1 cellular context compared by ENCODE assay signal in the genomic region with DNA sequence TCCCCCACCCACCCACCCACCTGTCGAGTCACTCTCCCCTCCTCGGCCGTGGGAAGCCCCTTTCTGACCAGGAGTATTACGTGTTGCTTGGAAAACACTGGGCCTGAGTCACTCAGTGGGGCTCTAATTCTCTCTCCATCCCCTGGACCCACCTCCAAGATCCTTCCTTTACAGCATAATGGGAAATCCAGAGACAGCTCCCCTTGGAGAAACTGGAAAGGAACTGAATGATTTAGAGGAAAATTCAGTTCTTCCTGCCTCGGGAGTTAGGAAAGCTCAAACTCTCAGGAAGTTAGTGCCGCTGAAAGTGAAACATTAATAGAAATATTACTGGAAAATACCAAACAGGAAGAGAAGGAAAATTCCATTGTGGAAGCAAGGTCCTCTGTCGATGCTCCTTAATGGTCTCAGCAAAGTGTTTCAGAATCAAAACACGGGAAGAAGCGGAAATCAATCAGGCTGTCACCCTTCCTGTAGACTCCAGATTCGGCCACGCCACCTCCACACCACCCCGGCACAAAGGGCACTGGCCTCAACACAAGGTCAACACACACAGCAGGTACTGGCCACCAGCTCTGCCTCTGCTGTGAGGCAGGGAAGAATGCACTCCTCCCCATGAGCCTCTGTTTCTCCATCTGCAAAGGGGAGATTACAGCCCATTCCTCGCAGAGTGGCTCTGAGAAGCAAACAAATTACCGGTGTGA.
TF ChIP-seq lines count a peak whose summit lies in the region.

No MANE protein-coding gene starts in this region.

TF ChIP-seq in HepG2, 621 proteins besides CTCF, POLR2A, EP300 and RAD21 (continued from another document and continues in another):
- TF ChIP-seq, protein P1, sequence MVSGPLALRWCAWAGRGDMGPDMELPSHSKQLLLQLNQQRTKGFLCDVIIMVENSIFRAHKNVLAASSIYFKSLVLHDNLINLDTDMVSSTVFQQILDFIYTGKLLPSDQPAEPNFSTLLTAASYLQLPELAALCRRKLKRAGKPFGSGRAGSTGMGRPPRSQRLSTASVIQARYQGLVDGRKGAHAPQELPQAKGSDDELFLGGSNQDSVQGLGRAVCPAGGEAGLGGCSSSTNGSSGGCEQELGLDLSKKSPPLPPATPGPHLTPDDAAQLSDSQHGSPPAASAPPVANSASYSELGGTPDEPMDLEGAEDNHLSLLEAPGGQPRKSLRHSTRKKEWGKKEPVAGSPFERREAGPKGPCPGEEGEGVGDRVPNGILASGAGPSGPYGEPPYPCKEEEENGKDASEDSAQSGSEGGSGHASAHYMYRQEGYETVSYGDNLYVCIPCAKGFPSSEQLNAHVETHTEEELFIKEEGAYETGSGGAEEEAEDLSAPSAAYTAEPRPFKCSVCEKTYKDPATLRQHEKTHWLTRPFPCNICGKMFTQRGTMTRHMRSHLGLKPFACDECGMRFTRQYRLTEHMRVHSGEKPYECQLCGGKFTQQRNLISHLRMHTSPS (CRISPR knock-in tag; IDR thresholded peaks at IDR 0.05; ENCODE audit: low read depth), result peak; percentile 60
- TF ChIP-seq MIXL1 (CRISPR knock-in tag; IDR thresholded peaks at IDR 0.05) (peak; percentile 69; the same call in 1 of the 2 replicates), HDAC1 (CRISPR knock-in tag; IDR thresholded peaks at IDR 0.05) (peak; percentile 91), THYN1 (CRISPR knock-in tag; IDR thresholded peaks at IDR 0.05; ENCODE audit: borderline replicate concordance, low read depth) (no peak), ZNF30 (CRISPR knock-in tag; IDR thresholded peaks at IDR 0.05) (no peak), HDAC2 (CRISPR knock-in tag; IDR thresholded peaks at IDR 0.05) (peak; percentile 88), ZNF367 (CRISPR knock-in tag; IDR thresholded peaks at IDR 0.05; ENCODE audit: borderline replicate concordance) (no peak), MBNL3 (CRISPR knock-in tag; conservative IDR thresholded peaks at IDR 0.05) (no peak), NFE2L2 (IDR thresholded peaks at IDR 0.05; ENCODE audit: low read length) (no peak), PITX1 (CRISPR knock-in tag; IDR thresholded peaks at IDR 0.05) (peak; percentile 81), MIER2 (CRISPR knock-in tag; IDR thresholded peaks at IDR 0.05) (0 out of 2 replicates have a peak, but pooled peaks have one; percentile 29), SP140L (CRISPR knock-in tag; IDR thresholded peaks at IDR 0.05; ENCODE audit: borderline replicate concordance) (no peak), MYNN (CRISPR knock-in tag; IDR thresholded peaks at IDR 0.05; ENCODE audit: low read depth) (0 out of 2 replicates have a peak, but pooled peaks have one; percentile 29), TCF12 (IDR thresholded peaks at IDR 0.05) (no peak), TCF12 (CRISPR knock-in tag; IDR thresholded peaks at IDR 0.05) (0 out of 2 replicates have a peak, but pooled peaks have one; percentile 41), ZNF678 (CRISPR knock-in tag; IDR thresholded peaks at IDR 0.05) (no peak), PAF1 (CRISPR knock-in tag; IDR thresholded peaks at IDR 0.05) (no peak), JUN (CRISPR knock-in tag; IDR thresholded peaks at IDR 0.05) (0 out of 2 replicates have a peak, but pooled peaks have one; percentile 56), ZNF350 (CRISPR knock-in tag; IDR thresholded peaks at IDR 0.05; ENCODE audit: borderline replicate concordance, low read depth) (peak; percentile 60; the same call in 1 of the 2 replicates), FOXP1 (IDR thresholded peaks at IDR 0.05) (no peak), FOXP1 (CRISPR knock-in tag; IDR thresholded peaks at IDR 0.05) (peak; percentile 79), FOXO1 (CRISPR knock-in tag; IDR thresholded peaks at IDR 0.05) (peak; percentile 92), FOXM1 (CRISPR knock-in tag; IDR thresholded peaks at IDR 0.05) (no peak), RBM22 (optimal IDR thresholded peaks at IDR 0.05; ENCODE audit: low read length) (no peak), XBP1 (CRISPR knock-in tag; IDR thresholded peaks at IDR 0.05) (no peak), HOXA3 (CRISPR knock-in tag; IDR thresholded peaks at IDR 0.05) (peak; percentile 81; the same call in 1 of the 2 replicates), ZNF530 (CRISPR knock-in tag; IDR thresholded peaks at IDR 0.05; ENCODE audit: low read depth) (no peak), POLR2AphosphoS2 (IDR thresholded peaks at IDR 0.05; ENCODE audit: low read depth, low read length) (no peak), NCOR1 (IDR thresholded peaks at IDR 0.05; ENCODE audit: borderline replicate concordance, low read length) (peak; percentile 57), U2AF2 (IDR thresholded peaks at IDR 0.05; ENCODE audit: low read depth, low read length) (no peak), ATF7-NPFF (CRISPR knock-in tag; IDR thresholded peaks at IDR 0.05; ENCODE audit: low read depth) (no peak), ZNF282 (IDR thresholded peaks at IDR 0.05; ENCODE audit: partially characterized antibody) (no peak), TBX3 (IDR thresholded peaks at IDR 0.05; ENCODE audit: borderline replicate concordance) (no peak), ZNF7 (CRISPR knock-in tag; IDR thresholded peaks at IDR 0.05) (no peak), NR2F1 (CRISPR knock-in tag; IDR thresholded peaks at IDR 0.05) (peak; percentile 79 to 88), ZNF335 (CRISPR knock-in tag; IDR thresholded peaks at IDR 0.05) (0 out of 2 replicates have a peak, but pooled peaks have one; percentile 65), TARDBP (CRISPR knock-in tag; IDR thresholded peaks at IDR 0.05) (no peak; the same call in 1 of the 2 replicates), PPARG (CRISPR knock-in tag; conservative IDR thresholded peaks at IDR 0.05) (peak; percentile 71; the same call in 1 of the 2 replicates), ZNF772 (CRISPR knock-in tag; IDR thresholded peaks at IDR 0.05) (0 out of 2 replicates have a peak, but pooled peaks have one; percentile 41), ZNF720 (CRISPR knock-in tag; IDR thresholded peaks at IDR 0.05) (no peak), HOXA7 (CRISPR knock-in tag; IDR thresholded peaks at IDR 0.05) (no peak)
- TF ChIP-seq, protein P2, sequence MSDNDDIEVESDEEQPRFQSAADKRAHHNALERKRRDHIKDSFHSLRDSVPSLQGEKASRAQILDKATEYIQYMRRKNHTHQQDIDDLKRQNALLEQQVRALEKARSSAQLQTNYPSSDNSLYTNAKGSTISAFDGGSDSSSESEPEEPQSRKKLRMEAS (IDR thresholded peaks at IDR 0.05), result peak; percentile 84
- TF ChIP-seq, protein P3, sequence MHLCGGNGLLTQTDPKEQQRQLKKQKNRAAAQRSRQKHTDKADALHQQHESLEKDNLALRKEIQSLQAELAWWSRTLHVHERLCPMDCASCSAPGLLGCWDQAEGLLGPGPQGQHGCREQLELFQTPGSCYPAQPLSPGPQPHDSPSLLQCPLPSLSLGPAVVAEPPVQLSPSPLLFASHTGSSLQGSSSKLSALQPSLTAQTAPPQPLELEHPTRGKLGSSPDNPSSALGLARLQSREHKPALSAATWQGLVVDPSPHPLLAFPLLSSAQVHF (CRISPR knock-in tag; IDR thresholded peaks at IDR 0.05), result no peak
- TF ChIP-seq, protein P4, sequence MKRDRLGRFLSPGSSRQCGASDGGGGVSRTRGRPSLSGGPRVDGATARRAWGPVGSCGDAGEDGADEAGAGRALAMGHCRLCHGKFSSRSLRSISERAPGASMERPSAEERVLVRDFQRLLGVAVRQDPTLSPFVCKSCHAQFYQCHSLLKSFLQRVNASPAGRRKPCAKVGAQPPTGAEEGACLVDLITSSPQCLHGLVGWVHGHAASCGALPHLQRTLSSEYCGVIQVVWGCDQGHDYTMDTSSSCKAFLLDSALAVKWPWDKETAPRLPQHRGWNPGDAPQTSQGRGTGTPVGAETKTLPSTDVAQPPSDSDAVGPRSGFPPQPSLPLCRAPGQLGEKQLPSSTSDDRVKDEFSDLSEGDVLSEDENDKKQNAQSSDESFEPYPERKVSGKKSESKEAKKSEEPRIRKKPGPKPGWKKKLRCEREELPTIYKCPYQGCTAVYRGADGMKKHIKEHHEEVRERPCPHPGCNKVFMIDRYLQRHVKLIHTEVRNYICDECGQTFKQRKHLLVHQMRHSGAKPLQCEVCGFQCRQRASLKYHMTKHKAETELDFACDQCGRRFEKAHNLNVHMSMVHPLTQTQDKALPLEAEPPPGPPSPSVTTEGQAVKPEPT (CRISPR knock-in tag; IDR thresholded peaks at IDR 0.05; ENCODE audit: low read depth), result no peak
- TF ChIP-seq, protein P5, sequence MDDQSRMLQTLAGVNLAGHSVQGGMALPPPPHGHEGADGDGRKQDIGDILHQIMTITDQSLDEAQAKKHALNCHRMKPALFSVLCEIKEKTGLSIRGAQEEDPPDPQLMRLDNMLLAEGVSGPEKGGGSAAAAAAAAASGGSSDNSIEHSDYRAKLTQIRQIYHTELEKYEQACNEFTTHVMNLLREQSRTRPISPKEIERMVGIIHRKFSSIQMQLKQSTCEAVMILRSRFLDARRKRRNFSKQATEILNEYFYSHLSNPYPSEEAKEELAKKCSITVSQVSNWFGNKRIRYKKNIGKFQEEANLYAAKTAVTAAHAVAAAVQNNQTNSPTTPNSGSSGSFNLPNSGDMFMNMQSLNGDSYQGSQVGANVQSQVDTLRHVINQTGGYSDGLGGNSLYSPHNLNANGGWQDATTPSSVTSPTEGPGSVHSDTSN (CRISPR knock-in tag; IDR thresholded peaks at IDR 0.05; ENCODE audit: borderline replicate concordance), result no peak
- TF ChIP-seq, protein P6, sequence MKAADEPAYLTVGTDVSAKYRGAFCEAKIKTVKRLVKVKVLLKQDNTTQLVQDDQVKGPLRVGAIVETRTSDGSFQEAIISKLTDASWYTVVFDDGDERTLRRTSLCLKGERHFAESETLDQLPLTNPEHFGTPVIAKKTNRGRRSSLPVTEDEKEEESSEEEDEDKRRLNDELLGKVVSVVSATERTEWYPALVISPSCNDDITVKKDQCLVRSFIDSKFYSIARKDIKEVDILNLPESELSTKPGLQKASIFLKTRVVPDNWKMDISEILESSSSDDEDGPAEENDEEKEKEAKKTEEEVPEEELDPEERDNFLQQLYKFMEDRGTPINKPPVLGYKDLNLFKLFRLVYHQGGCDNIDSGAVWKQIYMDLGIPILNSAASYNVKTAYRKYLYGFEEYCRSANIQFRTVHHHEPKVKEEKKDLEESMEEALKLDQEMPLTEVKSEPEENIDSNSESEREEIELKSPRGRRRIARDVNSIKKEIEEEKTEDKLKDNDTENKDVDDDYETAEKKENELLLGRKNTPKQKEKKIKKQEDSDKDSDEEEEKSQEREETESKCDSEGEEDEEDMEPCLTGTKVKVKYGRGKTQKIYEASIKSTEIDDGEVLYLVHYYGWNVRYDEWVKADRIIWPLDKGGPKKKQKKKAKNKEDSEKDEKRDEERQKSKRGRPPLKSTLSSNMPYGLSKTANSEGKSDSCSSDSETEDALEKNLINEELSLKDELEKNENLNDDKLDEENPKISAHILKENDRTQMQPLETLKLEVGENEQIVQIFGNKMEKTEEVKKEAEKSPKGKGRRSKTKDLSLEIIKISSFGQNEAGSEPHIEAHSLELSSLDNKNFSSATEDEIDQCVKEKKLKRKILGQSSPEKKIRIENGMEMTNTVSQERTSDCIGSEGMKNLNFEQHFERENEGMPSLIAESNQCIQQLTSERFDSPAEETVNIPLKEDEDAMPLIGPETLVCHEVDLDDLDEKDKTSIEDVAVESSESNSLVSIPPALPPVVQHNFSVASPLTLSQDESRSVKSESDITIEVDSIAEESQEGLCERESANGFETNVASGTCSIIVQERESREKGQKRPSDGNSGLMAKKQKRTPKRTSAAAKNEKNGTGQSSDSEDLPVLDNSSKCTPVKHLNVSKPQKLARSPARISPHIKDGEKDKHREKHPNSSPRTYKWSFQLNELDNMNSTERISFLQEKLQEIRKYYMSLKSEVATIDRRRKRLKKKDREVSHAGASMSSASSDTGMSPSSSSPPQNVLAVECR (CRISPR knock-in tag; IDR thresholded peaks at IDR 0.05; ENCODE audit: borderline replicate concordance), result peak; percentile 83; the same call in 1 of the 2 replicates
- TF ChIP-seq, protein P7, sequence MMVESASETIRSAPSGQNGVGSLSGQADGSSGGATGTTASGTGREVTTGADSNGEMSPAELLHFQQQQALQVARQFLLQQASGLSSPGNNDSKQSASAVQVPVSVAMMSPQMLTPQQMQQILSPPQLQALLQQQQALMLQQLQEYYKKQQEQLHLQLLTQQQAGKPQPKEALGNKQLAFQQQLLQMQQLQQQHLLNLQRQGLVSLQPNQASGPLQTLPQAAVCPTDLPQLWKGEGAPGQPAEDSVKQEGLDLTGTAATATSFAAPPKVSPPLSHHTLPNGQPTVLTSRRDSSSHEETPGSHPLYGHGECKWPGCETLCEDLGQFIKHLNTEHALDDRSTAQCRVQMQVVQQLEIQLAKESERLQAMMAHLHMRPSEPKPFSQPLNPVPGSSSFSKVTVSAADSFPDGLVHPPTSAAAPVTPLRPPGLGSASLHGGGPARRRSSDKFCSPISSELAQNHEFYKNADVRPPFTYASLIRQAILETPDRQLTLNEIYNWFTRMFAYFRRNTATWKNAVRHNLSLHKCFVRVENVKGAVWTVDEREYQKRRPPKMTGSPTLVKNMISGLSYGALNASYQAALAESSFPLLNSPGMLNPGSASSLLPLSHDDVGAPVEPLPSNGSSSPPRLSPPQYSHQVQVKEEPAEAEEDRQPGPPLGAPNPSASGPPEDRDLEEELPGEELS (CRISPR knock-in tag; IDR thresholded peaks at IDR 0.05), result peak; percentile 86
- TF ChIP-seq, protein P8, sequence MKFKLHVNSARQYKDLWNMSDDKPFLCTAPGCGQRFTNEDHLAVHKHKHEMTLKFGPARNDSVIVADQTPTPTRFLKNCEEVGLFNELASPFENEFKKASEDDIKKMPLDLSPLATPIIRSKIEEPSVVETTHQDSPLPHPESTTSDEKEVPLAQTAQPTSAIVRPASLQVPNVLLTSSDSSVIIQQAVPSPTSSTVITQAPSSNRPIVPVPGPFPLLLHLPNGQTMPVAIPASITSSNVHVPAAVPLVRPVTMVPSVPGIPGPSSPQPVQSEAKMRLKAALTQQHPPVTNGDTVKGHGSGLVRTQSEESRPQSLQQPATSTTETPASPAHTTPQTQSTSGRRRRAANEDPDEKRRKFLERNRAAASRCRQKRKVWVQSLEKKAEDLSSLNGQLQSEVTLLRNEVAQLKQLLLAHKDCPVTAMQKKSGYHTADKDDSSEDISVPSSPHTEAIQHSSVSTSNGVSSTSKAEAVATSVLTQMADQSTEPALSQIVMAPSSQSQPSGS (CRISPR knock-in tag; IDR thresholded peaks at IDR 0.05), result peak; percentile 58; the same call in 1 of the 2 replicates
- TF ChIP-seq, protein P9, sequence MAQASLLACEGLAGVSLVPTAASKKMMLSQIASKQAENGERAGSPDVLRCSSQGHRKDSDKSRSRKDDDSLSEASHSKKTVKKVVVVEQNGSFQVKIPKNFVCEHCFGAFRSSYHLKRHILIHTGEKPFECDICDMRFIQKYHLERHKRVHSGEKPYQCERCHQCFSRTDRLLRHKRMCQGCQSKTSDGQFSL (CRISPR knock-in tag; IDR thresholded peaks at IDR 0.05), result no peak
- TF ChIP-seq, protein P10, sequence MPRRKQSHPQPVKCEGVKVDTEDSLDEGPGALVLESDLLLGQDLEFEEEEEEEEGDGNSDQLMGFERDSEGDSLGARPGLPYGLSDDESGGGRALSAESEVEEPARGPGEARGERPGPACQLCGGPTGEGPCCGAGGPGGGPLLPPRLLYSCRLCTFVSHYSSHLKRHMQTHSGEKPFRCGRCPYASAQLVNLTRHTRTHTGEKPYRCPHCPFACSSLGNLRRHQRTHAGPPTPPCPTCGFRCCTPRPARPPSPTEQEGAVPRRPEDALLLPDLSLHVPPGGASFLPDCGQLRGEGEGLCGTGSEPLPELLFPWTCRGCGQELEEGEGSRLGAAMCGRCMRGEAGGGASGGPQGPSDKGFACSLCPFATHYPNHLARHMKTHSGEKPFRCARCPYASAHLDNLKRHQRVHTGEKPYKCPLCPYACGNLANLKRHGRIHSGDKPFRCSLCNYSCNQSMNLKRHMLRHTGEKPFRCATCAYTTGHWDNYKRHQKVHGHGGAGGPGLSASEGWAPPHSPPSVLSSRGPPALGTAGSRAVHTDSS (CRISPR knock-in tag; conservative IDR thresholded peaks at IDR 0.05), result no peak
